In the genomic region with DNA sequence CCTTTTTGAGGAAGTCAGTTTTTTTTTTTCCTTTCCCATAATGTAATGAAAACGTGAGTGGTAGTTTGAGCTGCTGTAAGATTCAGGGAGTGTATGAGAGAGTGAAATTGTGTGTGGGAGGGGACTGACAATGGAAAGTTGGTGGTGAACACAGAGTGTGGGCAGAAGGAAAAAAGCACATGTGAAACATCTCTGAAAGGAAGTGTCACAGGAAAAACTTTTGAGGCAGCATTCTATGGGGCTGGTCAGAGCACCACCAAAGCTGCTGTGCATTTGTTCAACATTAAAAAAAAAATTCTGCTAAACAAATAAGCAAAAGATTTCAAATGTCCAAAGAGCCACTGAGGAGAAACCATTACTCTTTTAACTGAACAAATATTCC, we compare ENCODE assay signal across 8 cellular contexts.
DNase-seq lines count a peak whose midpoint lies in the region; ATAC-seq and TF ChIP-seq lines count a peak whose summit lies in the region.

No MANE protein-coding gene starts in this region.

- H3K4me1 ChIP-seq in Caco-2 = peaks cover 10% of the 10 kb centered on the region

- peak; percentile 51 for ATAC-seq in GM21423 (IDR thresholded peaks at IDR 0.05; ENCODE audit: unreplicated experiment)

- H3K36me3 ChIP-seq in Caco-2 (ENCODE audit: control insufficient read depth, insufficient read depth, low read length) (no peaks in the 10 kb centered on the region), brain microvascular endothelial cell (replicated peaks) (no peaks in the 10 kb centered on the region)

- no peak overlapping the region for H3K4me3 Mint-ChIP-seq in Caco-2 (ENCODE audit: unreplicated experiment)
- H3K4me3 Mint-ChIP-seq in nephron progenitor cell = no peak overlapping the region

- no peak for TF ChIP-seq CTCF in Caco-2 (IDR thresholded peaks at IDR 0.05; ENCODE audit: insufficient read depth in 1 of 2, low read depth in 1 of 2, low read length in 1 of 2, severe bottlenecking in 1 of 2, unreplicated experiment in 1 of 2)
- no peak for TF ChIP-seq CTCF in brain microvascular endothelial cell (IDR thresholded peaks at IDR 0.05; ENCODE audit: low read depth, low read length, missing control alignments)
- no peak for TF ChIP-seq CTCF in nephron progenitor cell (IDR thresholded peaks at IDR 0.05)

- DNase-seq in Caco-2 (no peak), LHCN-M2 (ENCODE audit: low read depth) (peak; percentile 53), brain microvascular endothelial cell (peak; percentile 24), nephron progenitor cell (no peak), NCI-H446 treated with DMSO at 0.1 percent for 48 hours (lab: John Stamatoyannopoulos, UW) (no peak), SIG-M5 (lab: John Stamatoyannopoulos, UW) (no peak), occipital lobe (lab: John Stamatoyannopoulos, UW) (no peak)

- CTCF ChIA-PET in Caco-2 (lab: Charles Lee) = interaction anchor here (0.9 kb wide), 1 partner anchor 12 kb away, joined by 4 read pairs; no protein-coding TSS in a partner anchor

- H3K27me3 Mint-ChIP-seq in Caco-2 (ENCODE audit: insufficient read depth, unreplicated experiment) = no peaks in the 10 kb centered on the region
- H3K27me3 Mint-ChIP-seq in nephron progenitor cell (ENCODE audit: low read depth, poor library complexity) = no peaks in the 10 kb centered on the region

- H3K27ac Mint-ChIP-seq in Caco-2 (ENCODE audit: unreplicated experiment) (peak overlapping the region; percentile 30), nephron progenitor cell (peak overlapping the region; percentile 37)

- H3K4me1 Mint-ChIP-seq in Caco-2 (ENCODE audit: low read depth, unreplicated experiment) (peaks cover 10% of the 10 kb centered on the region), nephron progenitor cell (peaks cover 61% of the 10 kb centered on the region)

- no peaks in the 10 kb centered on the region for H3K9me3 ChIP-seq in Caco-2

- H3K4me3 ChIP-seq in Caco-2 (ENCODE audit: low read depth, low read length) = no peak overlapping the region
- no peak overlapping the region for H3K4me3 ChIP-seq in brain microvascular endothelial cell (ENCODE audit: low read depth, low read length)

- H3K9me3 Mint-ChIP-seq in Caco-2 (ENCODE audit: unreplicated experiment) (no peaks in the 10 kb centered on the region), nephron progenitor cell (peaks cover 22% of the 10 kb centered on the region)

- BruUV-seq in Caco-2 (replicated peaks; lab: Mats Ljungman, UMichigan) = no TSS peak

- in situ Hi-C loops in brain microvascular endothelial cell (cut with HindIII; ENCODE audit: low pct_ligation_motif_present, low sequenced_read_pairs) = no loop called here

- peak overlapping the region; percentile 75 for H3K27ac ChIP-seq in brain microvascular endothelial cell

- H3K36me3 Mint-ChIP-seq in Caco-2 (ENCODE audit: insufficient read depth, unreplicated experiment) (no peaks in the 10 kb centered on the region), nephron progenitor cell (ENCODE audit: low read depth) (peaks cover 29% of the 10 kb centered on the region)

- POLR2A ChIA-PET in Caco-2 (lab: Charles Lee) = no interaction called here

- H3K27me3 ChIP-seq in Caco-2 (replicated peaks; ENCODE audit: control insufficient read depth, insufficient read depth, low read length) = no peaks in the 10 kb centered on the region
- no peaks in the 10 kb centered on the region for H3K27me3 ChIP-seq in brain microvascular endothelial cell (replicated peaks)

- intact Hi-C loops in Caco-2 (cut with micrococcal nuclease; ENCODE audit: unreplicated experiment) = no loop called here

Comparison
In these comparisons a context has a peak if more than half of its experiments do, and no peak if none do; other contexts are left out.
1. DNase-seq: peak in LHCN-M2 (single experiment) and brain microvascular endothelial cell (single experiment); none in Caco-2 (0 of 2), nephron progenitor cell (single experiment), NCI-H446 treated with DMSO at 0.1 percent for 48 hours (single experiment), SIG-M5 (single experiment) and occipital lobe (single experiment).